ENCODE assay signal across 23 cellular contexts in the genomic region with DNA sequence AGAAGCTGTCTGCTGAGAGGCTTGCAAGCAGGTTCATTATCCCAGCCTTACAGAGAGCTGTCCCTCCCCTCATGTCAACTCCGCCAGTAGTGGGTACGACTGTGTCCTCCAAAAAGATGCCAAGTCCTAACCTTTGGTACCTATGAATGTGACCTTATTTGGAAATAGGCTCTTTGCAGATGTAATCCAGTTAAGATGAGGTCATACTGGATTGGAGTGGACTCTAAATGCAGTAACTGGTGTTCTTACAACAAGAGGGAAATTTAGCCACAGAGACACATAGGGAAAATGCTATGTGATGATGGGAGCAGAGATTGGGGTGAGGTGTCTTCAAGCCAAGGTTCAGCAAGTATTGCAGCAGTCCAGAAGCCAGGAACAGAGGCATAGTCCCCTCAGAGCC.
"Had no signal": no experiment of that assay in that cellular context is flagged by ENCODE, and none has a peak within 500 bp of the region (broad histone marks: within the 10 kb centered on the region; RNA-seq: fewer than 3 reads in every experiment).

No MANE protein-coding gene starts in this region.

- H3K27ac ChIP-seq: esophagus muscularis mucosa, foreskin keratinocyte, heart left ventricle, lower lobe of right lung, right lobe of liver, thyroid gland, upper lobe of right lung had no signal

- ATAC-seq: activated CD8-positive, alpha-beta memory T cell treated with anti-CD3 and anti-CD28 coated beads, Interleukin-2, amount 10 ng/mL, durations not matched to agents 7 days and 5 days; activated CD8-positive, alpha-beta T cell treated with anti-CD3 and anti-CD28 coated beads for 36 hours; activated naive CD4-positive, alpha-beta T cell treated with anti-CD3 and anti-CD28 coated beads, Interleukin-2, amount 50 U/mL, for 72 hours; activated T-cell treated with anti-CD3 and anti-CD28 coated beads, Interleukin-2, amount 50 U/mL, for 72 hours; foreskin keratinocyte; heart left ventricle; lower lobe of right lung; natural killer cell; stimulated activated effector memory CD8-positive, alpha-beta T cell treated with anti-CD3 and anti-CD28 coated beads, Interleukin-12 subunit alpha, Interleukin-12 subunit beta, amount 100 ng/mL, for 72 hours; upper lobe of right lung had no signal

- H3K9me3 Mint-ChIP-seq: activated B cell treated with CpG ODN at 0.5 μM for 24 hours; activated CD8-positive, alpha-beta T cell treated with anti-CD3 and anti-CD28 coated beads for 36 hours; activated naive CD4-positive, alpha-beta T cell treated with anti-CD3 and anti-CD28 coated beads, Interleukin-2, amount 50 U/mL, for 72 hours; activated T-cell treated with anti-CD3 and anti-CD28 coated beads, Interleukin-2, amount 50 U/mL, for 72 hours; central memory CD8-positive, alpha-beta T cell; dendritic cell treated with granulocyte-macrophage colony-stimulating factor and Interleukin-4, amounts not matched to agents 40 ng/mL and 50 ng/mL, for 4 days; natural killer cell; stimulated activated effector memory CD8-positive, alpha-beta T cell treated with anti-CD3 and anti-CD28 coated beads, Interleukin-12 subunit alpha, Interleukin-12 subunit beta, amount 100 ng/mL, for 72 hours; stimulated activated naive CD8-positive, alpha-beta T cell treated with anti-CD3 and anti-CD28 coated beads, Interleukin-15, Interleukin-2, amounts not matched to agents 100 ng/mL and 50 ng/mL, for 24 hours had no signal

- H3K4me3 Mint-ChIP-seq: activated B cell treated with CpG ODN at 0.5 μM for 24 hours; activated CD8-positive, alpha-beta memory T cell treated with anti-CD3 and anti-CD28 coated beads, Interleukin-2, amount 10 ng/mL, durations not matched to agents 7 days and 5 days; activated CD8-positive, alpha-beta T cell treated with anti-CD3 and anti-CD28 coated beads for 36 hours; activated T-cell treated with anti-CD3 and anti-CD28 coated beads, Interleukin-2, amount 50 U/mL, for 72 hours; central memory CD8-positive, alpha-beta T cell; dendritic cell treated with granulocyte-macrophage colony-stimulating factor and Interleukin-4, amounts not matched to agents 40 ng/mL and 50 ng/mL, for 4 days; natural killer cell; stimulated activated effector memory CD8-positive, alpha-beta T cell treated with anti-CD3 and anti-CD28 coated beads, Interleukin-12 subunit alpha, Interleukin-12 subunit beta, amount 100 ng/mL, for 72 hours; stimulated activated naive CD8-positive, alpha-beta T cell treated with anti-CD3 and anti-CD28 coated beads, Interleukin-15, Interleukin-2, amounts not matched to agents 100 ng/mL and 50 ng/mL, for 24 hours had no signal

- H3K27me3 Mint-ChIP-seq: activated B cell treated with CpG ODN at 0.5 μM for 24 hours; activated CD8-positive, alpha-beta T cell treated with anti-CD3 and anti-CD28 coated beads for 36 hours had no signal

- H3K27ac Mint-ChIP-seq: activated B cell treated with CpG ODN at 0.5 μM for 24 hours; activated CD8-positive, alpha-beta memory T cell treated with anti-CD3 and anti-CD28 coated beads, Interleukin-2, amount 10 ng/mL, durations not matched to agents 7 days and 5 days; activated CD8-positive, alpha-beta T cell treated with anti-CD3 and anti-CD28 coated beads for 36 hours; activated naive CD4-positive, alpha-beta T cell treated with anti-CD3 and anti-CD28 coated beads, Interleukin-2, amount 50 U/mL, for 72 hours; activated T-cell treated with anti-CD3 and anti-CD28 coated beads, Interleukin-2, amount 50 U/mL, for 72 hours; dendritic cell treated with granulocyte-macrophage colony-stimulating factor and Interleukin-4, amounts not matched to agents 40 ng/mL and 50 ng/mL, for 4 days; natural killer cell; stimulated activated effector memory CD8-positive, alpha-beta T cell treated with anti-CD3 and anti-CD28 coated beads, Interleukin-12 subunit alpha, Interleukin-12 subunit beta, amount 100 ng/mL, for 72 hours; stimulated activated naive CD8-positive, alpha-beta T cell treated with anti-CD3 and anti-CD28 coated beads, Interleukin-15, Interleukin-2, amounts not matched to agents 100 ng/mL and 50 ng/mL, for 24 hours had no signal

- H3K4me3 ChIP-seq: esophagus muscularis mucosa, heart left ventricle, lower lobe of right lung, right lobe of liver, thyroid gland, upper lobe of right lung had no signal

- H3K4me1 Mint-ChIP-seq: activated B cell treated with CpG ODN at 0.5 μM for 24 hours; activated CD8-positive, alpha-beta memory T cell treated with anti-CD3 and anti-CD28 coated beads, Interleukin-2, amount 10 ng/mL, durations not matched to agents 7 days and 5 days; central memory CD8-positive, alpha-beta T cell had no signal

- DNase-seq: activated B cell treated with CpG ODN at 0.5 μM for 24 hours; activated CD4-positive, alpha-beta T cell treated with anti-CD3 and anti-CD28 coated beads, Interleukin-2, amount 50 U/mL, for 1 hour; activated CD8-positive, alpha-beta memory T cell treated with anti-CD3 and anti-CD28 coated beads, Interleukin-2, amount 10 ng/mL, durations not matched to agents 7 days and 5 days; activated CD8-positive, alpha-beta T cell treated with anti-CD3 and anti-CD28 coated beads for 36 hours; activated naive CD4-positive, alpha-beta T cell; activated T-cell treated with anti-CD3 and anti-CD28 coated beads, Interleukin-2, amount 50 U/mL, for 72 hours; foreskin keratinocyte; heart left ventricle; lower lobe of right lung; natural killer cell; posterior cingulate gyrus; right lobe of liver; stimulated activated CD4-positive, alpha-beta T cell treated with anti-CD3 and anti-CD28 coated beads, Interleukin-4, amount 100 ng/mL, for 1 hour; T-helper 2 cell; thyroid gland; upper lobe of right lung had no signal

- H3K36me3 Mint-ChIP-seq: activated CD8-positive, alpha-beta memory T cell treated with anti-CD3 and anti-CD28 coated beads, Interleukin-2, amount 10 ng/mL, durations not matched to agents 7 days and 5 days; activated naive CD4-positive, alpha-beta T cell treated with anti-CD3 and anti-CD28 coated beads, Interleukin-2, amount 50 U/mL, for 72 hours; natural killer cell; stimulated activated effector memory CD8-positive, alpha-beta T cell treated with anti-CD3 and anti-CD28 coated beads, Interleukin-12 subunit alpha, Interleukin-12 subunit beta, amount 100 ng/mL, for 72 hours had no signal

- FAIRE-seq: bronchial epithelial cell had no signal

- H3K27me3 ChIP-seq: esophagus muscularis mucosa, right lobe of liver, thyroid gland, upper lobe of right lung had no signal

- H3K36me3 ChIP-seq: esophagus muscularis mucosa, heart left ventricle, lower lobe of right lung, right lobe of liver, thyroid gland, upper lobe of right lung had no signal

- H3K4me1 ChIP-seq: foreskin keratinocyte, right lobe of liver, upper lobe of right lung had no signal

- H3K9me3 ChIP-seq: esophagus muscularis mucosa, heart left ventricle, lower lobe of right lung, right lobe of liver, thyroid gland, upper lobe of right lung had no signal
